Comparison of ENCODE assay signal across 1 cellular context in genomic region chr10:22626784-22627183, GRCh38.
TF ChIP-seq lines count a peak whose summit lies in the region.

No MANE protein-coding gene starts in this region.

TF ChIP-seq in GM12878, 131 proteins besides CTCF, POLR2A, EP300 and RAD21 (continued from another document):
- TF ChIP-seq, protein P1, sequence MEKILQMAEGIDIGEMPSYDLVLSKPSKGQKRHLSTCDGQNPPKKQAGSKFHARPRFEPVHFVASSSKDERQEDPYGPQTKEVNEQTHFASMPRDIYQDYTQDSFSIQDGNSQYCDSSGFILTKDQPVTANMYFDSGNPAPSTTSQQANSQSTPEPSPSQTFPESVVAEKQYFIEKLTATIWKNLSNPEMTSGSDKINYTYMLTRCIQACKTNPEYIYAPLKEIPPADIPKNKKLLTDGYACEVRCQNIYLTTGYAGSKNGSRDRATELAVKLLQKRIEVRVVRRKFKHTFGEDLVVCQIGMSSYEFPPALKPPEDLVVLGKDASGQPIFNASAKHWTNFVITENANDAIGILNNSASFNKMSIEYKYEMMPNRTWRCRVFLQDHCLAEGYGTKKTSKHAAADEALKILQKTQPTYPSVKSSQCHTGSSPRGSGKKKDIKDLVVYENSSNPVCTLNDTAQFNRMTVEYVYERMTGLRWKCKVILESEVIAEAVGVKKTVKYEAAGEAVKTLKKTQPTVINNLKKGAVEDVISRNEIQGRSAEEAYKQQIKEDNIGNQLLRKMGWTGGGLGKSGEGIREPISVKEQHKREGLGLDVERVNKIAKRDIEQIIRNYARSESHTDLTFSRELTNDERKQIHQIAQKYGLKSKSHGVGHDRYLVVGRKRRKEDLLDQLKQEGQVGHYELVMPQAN (conservative IDR thresholded peaks at IDR 0.05): no peak
- TF ChIP-seq SIX5 (IDR thresholded peaks at IDR 0.05; ENCODE audit: low read depth, low read length, severe bottlenecking) (no peak), ASH2L (IDR thresholded peaks at IDR 0.05; ENCODE audit: borderline replicate concordance, low read depth) (no peak), ATF7 (IDR thresholded peaks at IDR 0.05; ENCODE audit: low read depth) (peak; percentile 60), ZSCAN29 (IDR thresholded peaks at IDR 0.05) (no peak), IKZF2 (IDR thresholded peaks at IDR 0.05) (peak in 1 of 2 experiments; percentile 23; a peak in 1 of 4 replicates), MXI1 (IDR thresholded peaks at IDR 0.05; ENCODE audit: low read depth, low read length) (no peak), MTA2 (IDR thresholded peaks at IDR 0.05; ENCODE audit: low read depth) (peak; percentile 60; the same call in 1 of the 2 replicates), SP1 (IDR thresholded peaks at IDR 0.05; ENCODE audit: low read depth, low read length) (no peak), NR2C1 (IDR thresholded peaks at IDR 0.05) (no peak), IRF4 (IDR thresholded peaks at IDR 0.05; ENCODE audit: low read depth, low read length) (no peak), NBN (IDR thresholded peaks at IDR 0.05) (no peak), BCL11A (IDR thresholded peaks at IDR 0.05; ENCODE audit: low read depth, low read length) (no peak), NFYA (IDR thresholded peaks at IDR 0.05; ENCODE audit: borderline replicate concordance, low read depth, low read length) (no peak), POU2F2 (IDR thresholded peaks at IDR 0.05; ENCODE audit: borderline replicate concordance, low read depth, low read length) (no peak)
TF ChIP-seq in GM12878: peak in this region for 5.
